16 cellular contexts compared by ENCODE assay signal in genomic region chr14:99937475-99938244, GRCh38.
DNase-seq lines count a peak whose midpoint lies in the region; ATAC-seq and TF ChIP-seq lines count a peak whose summit lies in the region.
"Had no signal": no experiment of that assay in that cellular context is flagged by ENCODE, and none has a peak within 500 bp of the region (broad histone marks: within the 10 kb centered on the region; RNA-seq: fewer than 3 reads in every experiment).

No MANE protein-coding gene starts in this region.

- no peaks in the 10 kb centered on the region for H3K4me1 ChIP-seq in heart left ventricle
- H3K4me1 ChIP-seq in body of pancreas: no peaks in the 10 kb centered on the region
- H3K4me1 ChIP-seq: HAP-1, neural progenitor cell had no signal

- no peaks in the 10 kb centered on the region for H3K27me3 Mint-ChIP-seq in osteocyte (ENCODE audit: unreplicated experiment)

- TF ChIP-seq CTCF in osteocyte (IDR thresholded peaks at IDR 0.05) (no peak), heart left ventricle (IDR thresholded peaks at IDR 0.05) (no peak), body of pancreas (IDR thresholded peaks at IDR 0.05) (no peak)

- no peaks in the 10 kb centered on the region for H3K4me1 Mint-ChIP-seq in osteocyte (ENCODE audit: unreplicated experiment)
- H3K4me1 Mint-ChIP-seq: activated T-helper 17 cell treated with anti-CD3 and anti-CD28 coated beads, Interleukin-2, amount 50 U/mL, for 72 hours had no signal

- TF ChIP-seq POLR2A in heart left ventricle (IDR thresholded peaks at IDR 0.05) (no peak), body of pancreas (IDR thresholded peaks at IDR 0.05) (no peak)

- H3K4me3 Mint-ChIP-seq in osteocyte (ENCODE audit: unreplicated experiment): no peak overlapping the region
- H3K4me3 Mint-ChIP-seq: activated T-helper 17 cell treated with anti-CD3 and anti-CD28 coated beads, Interleukin-2, amount 50 U/mL, for 72 hours; neural progenitor cell; WTC11 had no signal

- DNase-seq in sciatic nerve (ENCODE audit: low spot score) (no peak), osteocyte (ENCODE audit: extremely low spot score, unreplicated experiment) (no peak), heart left ventricle (no peak), body of pancreas (no peak)
- no peak for DNase-seq in stimulated activated CD4-positive, alpha-beta T cell treated with anti-CD3 and anti-CD28 coated beads, Interleukin-4, amount 100 ng/mL, for 4 hours
- DNase-seq: activated CD8-positive, alpha-beta memory T cell treated with anti-CD3 and anti-CD28 coated beads for 24 hours; effector CD4-positive, alpha-beta T cell; NCI-H226; retina had no signal

- ATAC-seq in GM19023 (IDR thresholded peaks at IDR 0.05; ENCODE audit: unreplicated experiment) (peak; percentile 29), GM21786 (IDR thresholded peaks at IDR 0.05; ENCODE audit: unreplicated experiment) (peak; percentile 34), HG03432 (IDR thresholded peaks at IDR 0.05; ENCODE audit: unreplicated experiment) (peak; percentile 49), sciatic nerve (peak; percentile 22), heart left ventricle (no peak), body of pancreas (no peak)
- ATAC-seq: activated T-helper 17 cell treated with anti-CD3 and anti-CD28 coated beads, Interleukin-2, amount 50 U/mL, for 72 hours had no signal

- no peak overlapping the region for H3K27ac ChIP-seq in heart left ventricle
- no peak overlapping the region for H3K27ac ChIP-seq in body of pancreas
- H3K27ac ChIP-seq: neural progenitor cell had no signal

- no peaks in the 10 kb centered on the region for H3K27me3 ChIP-seq in heart left ventricle
- H3K27me3 ChIP-seq in body of pancreas: no peaks in the 10 kb centered on the region
- H3K27me3 ChIP-seq: neural progenitor cell had no signal

- H3K9me3 ChIP-seq in heart left ventricle: no peaks in the 10 kb centered on the region
- H3K9me3 ChIP-seq in body of pancreas: no peaks in the 10 kb centered on the region
- H3K9me3 ChIP-seq: HAP-1 had no signal

- H3K4me3 ChIP-seq in heart left ventricle (no peak overlapping the region), body of pancreas (no peak overlapping the region)
- H3K4me3 ChIP-seq: HAP-1, neural progenitor cell had no signal

- WGBS in heart left ventricle, 4 donors: 91 to 94% (median 92%) methylated on average over 14 of the region's 14 CpGs
- WGBS in body of pancreas, 2 donors: 81 to 93% methylated on average over 10 to 14 of the region's 14 CpGs

- intact Hi-C loops in sciatic nerve (cut with DNase I): no loop called here
- intact Hi-C loops in heart left ventricle (cut with DNase I): no loop called here
- intact Hi-C loops in body of pancreas (cut with DNase I): no loop called here

- H3K27ac Mint-ChIP-seq in osteocyte (ENCODE audit: unreplicated experiment): no peak overlapping the region
- H3K27ac Mint-ChIP-seq: activated T-helper 17 cell treated with anti-CD3 and anti-CD28 coated beads, Interleukin-2, amount 50 U/mL, for 72 hours had no signal

- peaks cover 17% of the 10 kb centered on the region for H3K36me3 Mint-ChIP-seq in osteocyte (ENCODE audit: unreplicated experiment)
- H3K36me3 Mint-ChIP-seq: WTC11 had no signal

- peaks cover 0 to 86% (median 61%) of the 10 kb centered on the region in 9 donors for H3K36me3 ChIP-seq in heart left ventricle
- H3K36me3 ChIP-seq in body of pancreas (replicated peaks in 1 of 2; ENCODE audit: insufficient read depth in 1 of 2, low read depth in 2 of 2): peaks cover 0 to 2% of the 10 kb centered on the region in 2 donors
- H3K36me3 ChIP-seq: HAP-1 had no signal

- no peaks in the 10 kb centered on the region for H3K9me3 Mint-ChIP-seq in osteocyte (ENCODE audit: unreplicated experiment)
- H3K9me3 Mint-ChIP-seq: activated T-helper 17 cell treated with anti-CD3 and anti-CD28 coated beads, Interleukin-2, amount 50 U/mL, for 72 hours; neural progenitor cell; WTC11 had no signal

Comparison
In these comparisons a context has a peak if more than half of its experiments do, and no peak if none do; other contexts are left out.
1. ATAC-seq: peak in GM19023 (single experiment), GM21786 (single experiment), HG03432 (single experiment) and sciatic nerve (single experiment); none in heart left ventricle (0 of 4) and body of pancreas (single experiment).